13 cellular contexts compared by ENCODE assay signal in the genomic region with DNA sequence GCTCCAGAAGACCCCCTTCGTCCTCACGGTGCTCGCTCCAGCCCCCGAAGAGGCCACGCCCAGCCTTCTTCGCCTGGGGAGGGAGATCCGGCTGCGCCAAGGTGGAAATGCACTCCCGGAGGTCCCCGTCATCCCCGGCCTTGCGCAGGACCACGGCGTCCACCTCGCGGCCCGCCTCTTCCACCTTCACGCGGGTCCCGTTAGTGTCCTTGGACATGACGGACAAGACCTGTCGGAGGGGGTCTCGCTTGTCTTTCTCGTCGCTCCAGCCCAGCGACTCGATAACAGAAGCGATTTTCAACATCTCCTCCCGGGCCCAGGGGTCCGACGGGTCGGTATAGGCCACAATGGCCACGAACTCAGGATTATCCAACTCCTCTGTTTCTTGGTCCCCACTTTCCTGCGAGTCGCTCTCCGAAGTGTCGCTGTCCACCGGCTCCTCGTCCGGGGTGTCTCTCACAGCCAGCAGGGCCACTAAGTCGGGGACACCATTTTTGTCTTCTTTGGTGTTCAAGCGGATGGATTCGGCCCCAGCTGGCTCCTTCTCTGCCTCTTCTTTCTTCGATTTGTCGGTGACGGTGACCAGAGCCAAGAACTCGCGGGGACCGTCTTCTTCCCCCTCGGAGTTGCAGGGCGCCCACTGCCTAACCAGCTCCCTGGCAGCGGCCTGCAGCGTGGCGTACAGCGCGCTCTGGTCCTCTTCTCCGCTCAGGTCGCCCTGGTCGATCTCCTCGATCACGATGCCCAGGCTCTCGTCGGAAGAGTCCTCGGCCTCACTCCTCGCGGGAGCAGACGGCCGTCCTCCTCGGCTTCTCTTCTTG. TPM values are rescaled to one million over a fixed set of nuclear protein-coding genes. Genes with fewer than 3 reads are reported as not detected.
A peak's percentile ranks its signal among the peaks of the same experiment; 100 is the strongest.
DNase-seq lines count a peak whose midpoint lies in the region; ATAC-seq and TF ChIP-seq lines count a peak whose summit lies in the region.
"Had no signal": no experiment of that assay in that cellular context is flagged by ENCODE, and none has a peak within 500 bp of the region (broad histone marks: within the 10 kb centered on the region; RNA-seq: fewer than 3 reads in every experiment).

No MANE protein-coding gene starts in this region.

- H3K4me3 Mint-ChIP-seq in CD4-positive, CD25-positive, alpha-beta regulatory T cell = peak overlapping the region; percentile 13 to 91 (median 87)
- peak overlapping the region; percentile 75 to 80 for H3K4me3 Mint-ChIP-seq in effector memory CD8-positive, alpha-beta T cell

- H2AFZ ChIP-seq in osteoblast (ENCODE audit: low read length) = no peak overlapping the region

- no peak for TF ChIP-seq CTCF in osteoblast (IDR thresholded peaks at IDR 0.05; ENCODE audit: extremely low read depth, low read depth, low read length)
- no peak for TF ChIP-seq CTCF in GM10248 (IDR thresholded peaks at IDR 0.05; ENCODE audit: control extremely low read depth, extremely low read depth, low read depth, missing control alignments)

- peaks cover 9% of the 10 kb centered on the region for H3K27me3 ChIP-seq in CD4-positive, CD25-positive, alpha-beta regulatory T cell (ENCODE audit: control insufficient read depth, insufficient read depth, low read length)
- peaks cover 63% of the 10 kb centered on the region for H3K27me3 ChIP-seq in HUES64 (ENCODE audit: insufficient read depth, low read length)
- H3K27me3 ChIP-seq in osteoblast (ENCODE audit: insufficient read depth, low read length) = peaks cover 28% of the 10 kb centered on the region

- H3K9ac ChIP-seq in HUES64 (ENCODE audit: low read depth, low read length) = no peak overlapping the region

- CTCF ChIA-PET in GM10248 (lab: Yijun Ruan, JAX) = no interaction called here

- no peak for DNase-seq in CD4-positive, CD25-positive, alpha-beta regulatory T cell
- DNase-seq in effector memory CD8-positive, alpha-beta T cell = no peak
- DNase-seq in osteoblast (ENCODE audit: insufficient read length, low spot score, missing footprints) (peak; percentile 83), SIG-M5 (lab: John Stamatoyannopoulos, UW) (no peak), GM10248 (ENCODE audit: extremely low spot score) (no peak), glomerular visceral epithelial cell (ENCODE audit: extremely low spot score) (no peak), NCI-H510A treated with DMSO at 0.1 percent for 48 hours (lab: John Stamatoyannopoulos, UW) (no peak)
- DNase-seq: anterior cingulate cortex, kidney glomerular epithelial cell, NCI-H187 treated with DMSO at 0.1 percent for 48 hours, PC-3 had no signal

- no peaks in the 10 kb centered on the region for H3K79me2 ChIP-seq in osteoblast (ENCODE audit: insufficient read depth, low read length)

- peaks cover 65% of the 10 kb centered on the region for H3K27me3 Mint-ChIP-seq in CD4-positive, CD25-positive, alpha-beta regulatory T cell
- H3K27me3 Mint-ChIP-seq in effector memory CD8-positive, alpha-beta T cell = peaks cover 58 to 79% of the 10 kb centered on the region in 2 donors

- peaks cover 33% of the 10 kb centered on the region for H3K4me1 ChIP-seq in CD4-positive, CD25-positive, alpha-beta regulatory T cell (ENCODE audit: control insufficient read depth, insufficient read depth, low read length, poor library complexity, severe bottlenecking)
- peaks cover 12% of the 10 kb centered on the region for H3K4me1 ChIP-seq in HUES64 (ENCODE audit: insufficient read depth, low read length)
- peaks cover 4% of the 10 kb centered on the region for H3K4me1 ChIP-seq in osteoblast (ENCODE audit: insufficient read depth, low read length)

- 92% methylated on average over 69 of the region's 69 CpGs for WGBS in HUES64

- no peaks in the 10 kb centered on the region for H3K9me3 ChIP-seq in CD4-positive, CD25-positive, alpha-beta regulatory T cell (ENCODE audit: control insufficient read depth in 2 of 2, low read length in 2 of 2)
- H3K9me3 ChIP-seq in HUES64 (ENCODE audit: insufficient read depth, low read depth, low read length) (no peaks in the 10 kb centered on the region), osteoblast (ENCODE audit: low read depth, low read length) (no peaks in the 10 kb centered on the region)

- H3K36me3 Mint-ChIP-seq in CD4-positive, CD25-positive, alpha-beta regulatory T cell = no peaks in the 10 kb centered on the region
- peaks cover 9% of the 10 kb centered on the region for H3K36me3 Mint-ChIP-seq in effector memory CD8-positive, alpha-beta T cell (ENCODE audit: insufficient read depth)

- H3K36me3 ChIP-seq in CD4-positive, CD25-positive, alpha-beta regulatory T cell (ENCODE audit: control insufficient read depth, insufficient read depth, low read length) = no peaks in the 10 kb centered on the region
- H3K36me3 ChIP-seq in HUES64 (ENCODE audit: insufficient read depth, low read length) (no peaks in the 10 kb centered on the region), osteoblast (ENCODE audit: insufficient read depth, low read length) (no peaks in the 10 kb centered on the region)

- H3K4me1 Mint-ChIP-seq in CD4-positive, CD25-positive, alpha-beta regulatory T cell = peaks cover 0 to 41% (median 1%) of the 10 kb centered on the region in 4 donors
- peaks cover 4 to 12% of the 10 kb centered on the region in 2 donors for H3K4me1 Mint-ChIP-seq in effector memory CD8-positive, alpha-beta T cell (ENCODE audit: low read depth in 2 of 2)

- H3K4me3 ChIP-seq in CD4-positive, CD25-positive, alpha-beta regulatory T cell (ENCODE audit: low read depth, low read length) = no peak overlapping the region
- H3K4me3 ChIP-seq in HUES64 (ENCODE audit: low read length) (peak overlapping the region; percentile 45), osteoblast (ENCODE audit: insufficient read depth, low read length) (no peak overlapping the region)

- H3K27ac Mint-ChIP-seq in CD4-positive, CD25-positive, alpha-beta regulatory T cell = peak overlapping the region in 2 of 3 donors; percentile 83 to 85
- H3K27ac Mint-ChIP-seq in effector memory CD8-positive, alpha-beta T cell = no peak overlapping the region

- no peak for ATAC-seq in CD4-positive, CD25-positive, alpha-beta regulatory T cell (ENCODE audit: low read depth in 2 of 2)
- no peak for ATAC-seq in effector memory CD8-positive, alpha-beta T cell (replicated peaks)
- ATAC-seq: PC-3 had no signal

- no peaks in the 10 kb centered on the region for H4K20me1 ChIP-seq in osteoblast (ENCODE audit: insufficient read depth, low read length)

- POLR2A ChIA-PET in GM10248 (lab: Yijun Ruan, JAX) = no interaction called here

- no peak overlapping the region for H3K4me2 ChIP-seq in osteoblast (ENCODE audit: insufficient read depth, low read length)

- no peak overlapping the region for H3K27ac ChIP-seq in CD4-positive, CD25-positive, alpha-beta regulatory T cell (ENCODE audit: insufficient read depth, low read length, poor library complexity, severe bottlenecking)
- no peak overlapping the region for H3K27ac ChIP-seq in HUES64 (ENCODE audit: low read depth, low read length)
- no peak overlapping the region for H3K27ac ChIP-seq in osteoblast (ENCODE audit: low read depth, low read length)

- peaks cover 0 to 4% (median 0%) of the 10 kb centered on the region in 7 donors for H3K9me3 Mint-ChIP-seq in CD4-positive, CD25-positive, alpha-beta regulatory T cell
- H3K9me3 Mint-ChIP-seq in effector memory CD8-positive, alpha-beta T cell = no peaks in the 10 kb centered on the region

RNA-seq across cellular contexts. Expression of gene PNMA8B, which starts 1.3 kb away (rescaled TPM):
- total RNA-seq in CD4-positive, CD25-positive, alpha-beta regulatory T cell = not detected
- polyA plus RNA-seq in CD4-positive, CD25-positive, alpha-beta regulatory T cell = under 1 TPM in 3 of 4 donors, not detected in 1; 0.57 to 0.80 (median 0.62) TPM
- 1.00 TPM for polyA plus RNA-seq in HUES64 (2013, experiment 1 of 2)
- polyA plus RNA-seq in HUES64 (2013, experiment 2 of 2) = 1.6 TPM
- 0.72 and 1.2 TPM in 2 replicates for total RNA-seq in osteoblast
- total RNA-seq: HT1080, PC-3 had no signal

RNA-seq across cellular contexts. Expression of gene PNMA8A, which starts 23.0 kb away (rescaled TPM):
- total RNA-seq in CD4-positive, CD25-positive, alpha-beta regulatory T cell = not detected
- polyA plus RNA-seq in CD4-positive, CD25-positive, alpha-beta regulatory T cell = under 1 TPM in 1 of 4 donors, not detected in 3; 0.05 TPM
- polyA plus RNA-seq in HUES64 (2013, experiment 1 of 2) = 22.9 TPM
- 26.9 TPM for polyA plus RNA-seq in HUES64 (2013, experiment 2 of 2)
- total RNA-seq in osteoblast = 2.1 and 2.2 TPM in 2 replicates
- total RNA-seq: HT1080, PC-3 had no signal

Comparison
In these comparisons a context has a peak if more than half of its experiments do, and no peak if none do; other contexts are left out.
1. H3K27ac Mint-ChIP-seq: peak in CD4-positive, CD25-positive, alpha-beta regulatory T cell (2 of 3); none in effector memory CD8-positive, alpha-beta T cell (0 of 2).